10 cellular contexts compared by ENCODE assay signal in genomic region chrX:48468247-48468671, GRCh38. TPM values are rescaled to one million over a fixed set of nuclear protein-coding genes. Genes with fewer than 3 reads are reported as not detected.
DNase-seq lines count a peak whose midpoint lies in the region; ATAC-seq and TF ChIP-seq lines count a peak whose summit lies in the region.
"Had no signal": no experiment of that assay in that cellular context is flagged by ENCODE, and none has a peak within 500 bp of the region (broad histone marks: within the 10 kb centered on the region; RNA-seq: fewer than 3 reads in every experiment).

No MANE protein-coding gene starts in this region.

- H3K27ac ChIP-seq in OCI-LY7 (ENCODE audit: low read depth, low read length, poor library complexity, severe bottlenecking) (peak overlapping the region; percentile 64), uterus (no peak overlapping the region)
- H3K27ac ChIP-seq: VCaP had no signal

- no peaks in the 10 kb centered on the region for H3K36me3 Mint-ChIP-seq in naive B cell

- H3K4me2 ChIP-seq in OCI-LY7 (ENCODE audit: low read length), result peak overlapping the region; percentile 88

- H3K36me3 ChIP-seq in OCI-LY7 (ENCODE audit: insufficient read depth, low read length) (peaks cover 31% of the 10 kb centered on the region), uterus (no peaks in the 10 kb centered on the region)

- H3K27ac Mint-ChIP-seq in naive B cell, result peak overlapping the region in 4 of 6 donors; percentile 44 to 79 (median 60)

- H3K4me3 ChIP-seq in OCI-LY7 (ENCODE audit: low read depth, low read length, poor library complexity, severe bottlenecking) (peak overlapping the region; percentile 94), astrocyte of the spinal cord (ENCODE audit: low read depth, low read length) (peak overlapping the region; percentile 23), uterus (peak overlapping the region; percentile 13 to 15)

- H3K9me3 ChIP-seq in OCI-LY7 (ENCODE audit: low read length) (no peaks in the 10 kb centered on the region), uterus (no peaks in the 10 kb centered on the region)

- intact Hi-C loops in OCI-LY7 (cut with micrococcal nuclease; ENCODE audit: unreplicated experiment), result loop anchor here (5.0 kb wide), 1 partner anchor 69 kb away; the partner anchor contains the start of gene TBC1D25
- intact Hi-C loops in uterus (cut with DNase I; ENCODE audit: low total_unique reads), result no loop called here

- TF ChIP-seq CTCF in GM20000 (IDR thresholded peaks at IDR 0.05; ENCODE audit: extremely low read depth, missing control alignments) (no peak), OCI-LY7 (conservative IDR thresholded peaks at IDR 0.05; ENCODE audit: low read length) (no peak), astrocyte of the spinal cord (IDR thresholded peaks at IDR 0.05; ENCODE audit: low read depth, low read length) (no peak), uterus (IDR thresholded peaks at IDR 0.05) (no peak)

- TF ChIP-seq POLR2A in uterus (IDR thresholded peaks at IDR 0.05), result no peak

- peak overlapping the region; percentile 92; the same call in 1 of the 2 replicates for H2AFZ ChIP-seq in OCI-LY7 (ENCODE audit: low read length)

- peaks cover 0 to 4% (median 0%) of the 10 kb centered on the region in 7 donors for H3K9me3 Mint-ChIP-seq in naive B cell

- H3K4me3 Mint-ChIP-seq in naive B cell, result peak overlapping the region; percentile 84 to 95 (median 90)

- no peaks in the 10 kb centered on the region for H3K9me2 ChIP-seq in OCI-LY7 (ENCODE audit: insufficient read depth, low read length)

- DNase-seq in GM20000 (ENCODE audit: low spot score) (peak; percentile 50), OCI-LY7 (ENCODE audit: low spot score) (peak; percentile 43), astrocyte of the spinal cord (ENCODE audit: low read depth, low spot score) (no peak), naive B cell (no peak), uterus (no peak)

- H3K27me3 Mint-ChIP-seq in naive B cell, result no peaks in the 10 kb centered on the region

- ATAC-seq in naive B cell (ENCODE audit: low read depth in 2 of 2), result peak in 1 of 2 donors; percentile 60
- no peak for ATAC-seq in GM18511 (IDR thresholded peaks at IDR 0.05; ENCODE audit: unreplicated experiment)
- no peak for ATAC-seq in HG02623 (IDR thresholded peaks at IDR 0.05; ENCODE audit: unreplicated experiment)
- no peak for ATAC-seq in HG03342 (IDR thresholded peaks at IDR 0.05; ENCODE audit: unreplicated experiment)

- peaks cover 15% of the 10 kb centered on the region for H3K79me2 ChIP-seq in OCI-LY7 (ENCODE audit: insufficient read depth, low read depth, low read length)

- no peaks in the 10 kb centered on the region for H3K27me3 ChIP-seq in uterus

- in situ Hi-C loops in astrocyte of the spinal cord (cut with HindIII; ENCODE audit: low sequenced_read_pairs), result no loop called here

- no TSS peak for BruUV-seq in OCI-LY7 (replicated peaks; lab: Mats Ljungman, UMichigan)

- H3K4me1 ChIP-seq in OCI-LY7 (ENCODE audit: insufficient read depth, low read length, poor library complexity, severe bottlenecking) (peaks cover 16% of the 10 kb centered on the region), uterus (no peaks in the 10 kb centered on the region)

- CTCF ChIA-PET in OCI-LY7 (lab: Charles Lee; ENCODE audit: unreplicated experiment), result interaction anchor here (0.6 to 1.0 kb wide), 2 partner anchors 71 to 724 kb away, joined by 4 to 9 read pairs; partner anchors contain the start of gene TBC1D25

- H3K4me1 Mint-ChIP-seq in naive B cell, result peaks cover 16 to 34% (median 29%) of the 10 kb centered on the region in 3 donors

- H4K20me1 ChIP-seq in OCI-LY7 (ENCODE audit: insufficient read depth, low read length), result no peaks in the 10 kb centered on the region

- POLR2A ChIA-PET in OCI-LY7 (lab: Charles Lee), result interaction anchor here (0.5 to 1.8 kb wide), 2 partner anchors 72 to 81 kb away, joined by 3 to 6 read pairs; partner anchors contain the start of gene TBC1D25

RNA-seq across cellular contexts. Expression of gene SLC38A5, which starts 1.8 kb away (rescaled TPM):
- 38.6 and 42.2 TPM in 2 replicates for total RNA-seq in OCI-LY7 (2014; rRNA removed; shearing (Covaris generic))
- total RNA-seq in OCI-LY7 (2022) (39.9 and 45.6 TPM in 2 replicates), uterus (1 to 10 TPM; 1.8 to 8.1 (median 4.8) TPM)
- 10 to 100 TPM in 1 of 6 donors, 1 to 10 TPM in 5; 6.4 to 11.8 (median 8.5) TPM for polyA plus RNA-seq in naive B cell (ENCODE audit: low read depth in 6 of 6)

RNA-seq across cellular contexts. Expression of gene FTSJ1, which starts 7.7 kb away (rescaled TPM):
- 55.7 and 66.1 TPM in 2 replicates for total RNA-seq in OCI-LY7 (2014; rRNA removed; shearing (Covaris generic))
- total RNA-seq in OCI-LY7 (2022) (51.8 and 54.7 TPM in 2 replicates), uterus (10 to 100 TPM in 3 of 4 donors, 1 to 10 TPM in 1; 7.4 to 74.7 (median 51.0) TPM)
- polyA plus RNA-seq in naive B cell (ENCODE audit: low read depth in 6 of 6), result 10 to 100 TPM; 45.1 to 72.0 (median 57.5) TPM

RNA-seq across cellular contexts. Expression of gene PORCN, which starts 40.5 kb away (rescaled TPM):
- 4.2 and 8.4 TPM in 2 replicates for total RNA-seq in OCI-LY7 (2014; rRNA removed; shearing (Covaris generic))
- 9.9 and 11.3 TPM in 2 replicates for total RNA-seq in OCI-LY7 (2022)
- 10 to 100 TPM in 3 of 6 donors, 1 to 10 TPM in 3; 1.5 to 12.2 (median 9.0) TPM for polyA plus RNA-seq in naive B cell (ENCODE audit: low read depth in 6 of 6)
- total RNA-seq in uterus, result 10 to 100 TPM in 1 of 4 donors, 1 to 10 TPM in 2, under 1 TPM in 1; 0.77 to 16.5 (median 4.8) TPM

RNA-seq across cellular contexts. Expression of gene EBP, which starts 53.3 kb away (rescaled TPM):
- 94.4 and 101 TPM in 2 replicates for total RNA-seq in OCI-LY7 (2014; rRNA removed; shearing (Covaris generic))
- total RNA-seq in OCI-LY7 (2022) (110 and 126 TPM in 2 replicates), uterus (10 to 100 TPM in 2 of 4 donors, 1 to 10 TPM in 1, not detected in 1; 2.4 to 23.0 (median 22.1) TPM)
- polyA plus RNA-seq in naive B cell (ENCODE audit: low read depth in 6 of 6), result 10 to 100 TPM; 54.3 to 83.5 (median 64.1) TPM

RNA-seq across cellular contexts. Expression of gene SSX4B, which starts 56.5 kb away (rescaled TPM):
- not detected in 2 replicates for total RNA-seq in OCI-LY7 (2014; rRNA removed; shearing (Covaris generic))
- total RNA-seq in OCI-LY7 (2022), result not detected in 2 replicates
- not detected for polyA plus RNA-seq in naive B cell (ENCODE audit: low read depth in 6 of 6)
- not detected for total RNA-seq in uterus
- total RNA-seq: subcutaneous adipose tissue had no signal

Comparison
In these comparisons a context has a peak if more than half of its experiments do, and no peak if none do; other contexts are left out.
1. DNase-seq: peak in GM20000 (single experiment) and OCI-LY7 (single experiment); none in astrocyte of the spinal cord (single experiment), naive B cell (single experiment) and uterus (0 of 2).
2. H3K4me3 ChIP-seq: peak in every context shown above with its lines; median percentile 94 in OCI-LY7; 23 in astrocyte of the spinal cord; 14 in uterus.
3. RNA of gene SLC38A5, which starts 1.8 kb away (total RNA-seq): 38.6 to 45.6 TPM in OCI-LY7; 1.8 to 8.1 TPM in uterus; every median in the first group is over 4 times any median in the second.